ENCODE assay signal across 1 cellular context in the genomic region with DNA sequence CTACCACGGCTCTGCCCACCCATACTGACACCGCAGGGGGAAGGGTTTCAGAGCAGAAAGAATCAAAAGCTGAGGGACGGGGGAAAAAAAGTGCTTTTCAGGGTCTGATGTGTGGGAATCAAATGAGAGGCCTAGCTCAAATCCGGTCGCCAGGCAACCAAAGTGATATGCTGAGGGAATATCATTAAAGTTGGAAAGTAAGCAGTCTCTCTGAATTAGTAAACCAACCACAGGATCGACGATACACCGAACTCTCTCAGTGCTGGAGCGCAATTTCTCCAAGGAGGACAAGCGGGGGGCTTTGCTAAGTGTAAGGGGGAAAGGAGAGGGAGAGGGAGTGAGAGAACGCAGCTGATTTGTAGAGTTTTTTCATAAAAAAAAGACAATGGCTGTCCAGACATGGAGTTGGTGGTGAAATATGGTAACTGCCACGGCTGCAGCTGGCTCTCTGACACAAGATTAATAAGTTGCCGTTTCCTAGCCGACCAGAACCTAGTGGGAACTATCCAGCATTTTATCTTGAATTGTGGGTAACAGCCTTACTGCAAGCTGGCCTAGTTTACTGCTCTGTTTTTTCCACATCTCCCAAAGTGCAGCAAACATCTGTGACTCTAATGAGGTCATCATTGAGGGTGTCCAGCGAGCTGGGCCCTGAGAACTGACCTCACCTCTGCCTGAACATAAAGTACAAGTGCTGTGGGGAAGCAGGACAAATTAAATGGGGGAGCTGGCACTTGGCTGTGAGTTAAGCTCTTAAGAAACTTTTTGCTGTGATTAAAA.
A peak's percentile ranks its signal among the peaks of the same experiment; 100 is the strongest.
TF ChIP-seq lines count a peak whose summit lies in the region.

No MANE protein-coding gene starts in this region.

TF ChIP-seq in K562, 482 proteins besides CTCF, POLR2A, EP300 and RAD21 (continued from another document):
- TF ChIP-seq, protein P1, sequence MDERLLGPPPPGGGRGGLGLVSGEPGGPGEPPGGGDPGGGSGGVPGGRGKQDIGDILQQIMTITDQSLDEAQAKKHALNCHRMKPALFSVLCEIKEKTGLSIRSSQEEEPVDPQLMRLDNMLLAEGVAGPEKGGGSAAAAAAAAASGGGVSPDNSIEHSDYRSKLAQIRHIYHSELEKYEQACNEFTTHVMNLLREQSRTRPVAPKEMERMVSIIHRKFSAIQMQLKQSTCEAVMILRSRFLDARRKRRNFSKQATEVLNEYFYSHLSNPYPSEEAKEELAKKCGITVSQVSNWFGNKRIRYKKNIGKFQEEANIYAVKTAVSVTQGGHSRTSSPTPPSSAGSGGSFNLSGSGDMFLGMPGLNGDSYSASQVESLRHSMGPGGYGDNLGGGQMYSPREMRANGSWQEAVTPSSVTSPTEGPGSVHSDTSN (CRISPR knock-in tag; IDR thresholded peaks at IDR 0.05; ENCODE audit: low read depth): no peak
- TF ChIP-seq, protein P1 (tag; conservative IDR thresholded peaks at IDR 0.05; ENCODE audit: low read depth): peak; percentile 83
- TF ChIP-seq TEAD2 (tag; IDR thresholded peaks at IDR 0.05): no peak
- TF ChIP-seq JUND (IDR thresholded peaks at IDR 0.05; ENCODE audit: borderline replicate concordance, low read depth, low read length): no peak
- TF ChIP-seq JUND (tag; IDR thresholded peaks at IDR 0.05; ENCODE audit: borderline replicate concordance, low read depth, low read length): peak; percentile 53; the same call in 1 of the 3 replicates
- no peak for TF ChIP-seq ZKSCAN8 (CRISPR knock-in tag; IDR thresholded peaks at IDR 0.05)
- TF ChIP-seq, protein P2, sequence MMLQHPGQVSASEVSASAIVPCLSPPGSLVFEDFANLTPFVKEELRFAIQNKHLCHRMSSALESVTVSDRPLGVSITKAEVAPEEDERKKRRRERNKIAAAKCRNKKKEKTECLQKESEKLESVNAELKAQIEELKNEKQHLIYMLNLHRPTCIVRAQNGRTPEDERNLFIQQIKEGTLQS (IDR thresholded peaks at IDR 0.05): peak; percentile 59
- TF ChIP-seq, protein P2 (CRISPR knock-in tag; conservative IDR thresholded peaks at IDR 0.05): no peak
- TF ChIP-seq, protein P3, sequence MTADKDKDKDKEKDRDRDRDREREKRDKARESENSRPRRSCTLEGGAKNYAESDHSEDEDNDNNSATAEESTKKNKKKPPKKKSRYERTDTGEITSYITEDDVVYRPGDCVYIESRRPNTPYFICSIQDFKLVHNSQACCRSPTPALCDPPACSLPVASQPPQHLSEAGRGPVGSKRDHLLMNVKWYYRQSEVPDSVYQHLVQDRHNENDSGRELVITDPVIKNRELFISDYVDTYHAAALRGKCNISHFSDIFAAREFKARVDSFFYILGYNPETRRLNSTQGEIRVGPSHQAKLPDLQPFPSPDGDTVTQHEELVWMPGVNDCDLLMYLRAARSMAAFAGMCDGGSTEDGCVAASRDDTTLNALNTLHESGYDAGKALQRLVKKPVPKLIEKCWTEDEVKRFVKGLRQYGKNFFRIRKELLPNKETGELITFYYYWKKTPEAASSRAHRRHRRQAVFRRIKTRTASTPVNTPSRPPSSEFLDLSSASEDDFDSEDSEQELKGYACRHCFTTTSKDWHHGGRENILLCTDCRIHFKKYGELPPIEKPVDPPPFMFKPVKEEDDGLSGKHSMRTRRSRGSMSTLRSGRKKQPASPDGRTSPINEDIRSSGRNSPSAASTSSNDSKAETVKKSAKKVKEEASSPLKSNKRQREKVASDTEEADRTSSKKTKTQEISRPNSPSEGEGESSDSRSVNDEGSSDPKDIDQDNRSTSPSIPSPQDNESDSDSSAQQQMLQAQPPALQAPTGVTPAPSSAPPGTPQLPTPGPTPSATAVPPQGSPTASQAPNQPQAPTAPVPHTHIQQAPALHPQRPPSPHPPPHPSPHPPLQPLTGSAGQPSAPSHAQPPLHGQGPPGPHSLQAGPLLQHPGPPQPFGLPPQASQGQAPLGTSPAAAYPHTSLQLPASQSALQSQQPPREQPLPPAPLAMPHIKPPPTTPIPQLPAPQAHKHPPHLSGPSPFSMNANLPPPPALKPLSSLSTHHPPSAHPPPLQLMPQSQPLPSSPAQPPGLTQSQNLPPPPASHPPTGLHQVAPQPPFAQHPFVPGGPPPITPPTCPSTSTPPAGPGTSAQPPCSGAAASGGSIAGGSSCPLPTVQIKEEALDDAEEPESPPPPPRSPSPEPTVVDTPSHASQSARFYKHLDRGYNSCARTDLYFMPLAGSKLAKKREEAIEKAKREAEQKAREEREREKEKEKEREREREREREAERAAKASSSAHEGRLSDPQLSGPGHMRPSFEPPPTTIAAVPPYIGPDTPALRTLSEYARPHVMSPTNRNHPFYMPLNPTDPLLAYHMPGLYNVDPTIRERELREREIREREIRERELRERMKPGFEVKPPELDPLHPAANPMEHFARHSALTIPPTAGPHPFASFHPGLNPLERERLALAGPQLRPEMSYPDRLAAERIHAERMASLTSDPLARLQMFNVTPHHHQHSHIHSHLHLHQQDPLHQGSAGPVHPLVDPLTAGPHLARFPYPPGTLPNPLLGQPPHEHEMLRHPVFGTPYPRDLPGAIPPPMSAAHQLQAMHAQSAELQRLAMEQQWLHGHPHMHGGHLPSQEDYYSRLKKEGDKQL (CRISPR knock-in tag; IDR thresholded peaks at IDR 0.05; ENCODE audit: borderline replicate concordance): no peak
- no peak for TF ChIP-seq ZNF445 (CRISPR knock-in tag; IDR thresholded peaks at IDR 0.05; ENCODE audit: low read depth)
- no peak for TF ChIP-seq HEY1 (CRISPR knock-in tag; IDR thresholded peaks at IDR 0.05; ENCODE audit: borderline replicate concordance)
- TF ChIP-seq MEIS2 (IDR thresholded peaks at IDR 0.05; ENCODE audit: partially characterized antibody): peak; percentile 54
- TF ChIP-seq, protein P4, sequence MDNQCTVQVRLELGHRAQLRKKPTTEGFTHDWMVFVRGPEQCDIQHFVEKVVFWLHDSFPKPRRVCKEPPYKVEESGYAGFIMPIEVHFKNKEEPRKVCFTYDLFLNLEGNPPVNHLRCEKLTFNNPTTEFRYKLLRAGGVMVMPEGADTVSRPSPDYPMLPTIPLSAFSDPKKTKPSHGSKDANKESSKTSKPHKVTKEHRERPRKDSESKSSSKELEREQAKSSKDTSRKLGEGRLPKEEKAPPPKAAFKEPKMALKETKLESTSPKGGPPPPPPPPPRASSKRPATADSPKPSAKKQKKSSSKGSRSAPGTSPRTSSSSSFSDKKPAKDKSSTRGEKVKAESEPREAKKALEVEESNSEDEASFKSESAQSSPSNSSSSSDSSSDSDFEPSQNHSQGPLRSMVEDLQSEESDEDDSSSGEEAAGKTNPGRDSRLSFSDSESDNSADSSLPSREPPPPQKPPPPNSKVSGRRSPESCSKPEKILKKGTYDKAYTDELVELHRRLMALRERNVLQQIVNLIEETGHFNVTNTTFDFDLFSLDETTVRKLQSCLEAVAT (IDR thresholded peaks at IDR 0.05): no peak
- TF ChIP-seq EP400 (IDR thresholded peaks at IDR 0.05): no peak
TF ChIP-seq in K562: peak in this region for 6.
